9 cellular contexts compared by ENCODE assay signal in genomic region chr1:227447531-227447990, GRCh38.
DNase-seq lines count a peak whose midpoint lies in the region; ATAC-seq, FAIRE-seq and TF ChIP-seq lines count a peak whose summit lies in the region.
"Had no signal": no experiment of that assay in that cellular context is flagged by ENCODE, and none has a peak within 500 bp of the region (broad histone marks: within the 10 kb centered on the region; RNA-seq: fewer than 3 reads in every experiment).

No MANE protein-coding gene starts in this region.

- no peaks in the 10 kb centered on the region for H3K36me3 Mint-ChIP-seq in naive thymus-derived CD4-positive, alpha-beta T cell

- H3K27ac Mint-ChIP-seq in naive thymus-derived CD4-positive, alpha-beta T cell, result no peak overlapping the region

- H3K27ac ChIP-seq in foreskin keratinocyte, result no peak overlapping the region
- H3K27ac ChIP-seq in pancreas, result no peak overlapping the region
- no peak overlapping the region for H3K27ac ChIP-seq in naive thymus-derived CD4-positive, alpha-beta T cell (ENCODE audit: low read depth, low read length)

- WGBS in pancreas, 2 donors, result 58 to 64% methylated on average over 25 of the region's 25 CpGs

- H3K36me3 ChIP-seq in pancreas (no peaks in the 10 kb centered on the region), MG63 (no peaks in the 10 kb centered on the region)
- H3K36me3 ChIP-seq in naive thymus-derived CD4-positive, alpha-beta T cell (ENCODE audit: control insufficient read depth in 2 of 3, insufficient read depth in 3 of 3, low read length in 3 of 3), result no peaks in the 10 kb centered on the region

- no peaks in the 10 kb centered on the region for H3K9me3 Mint-ChIP-seq in naive thymus-derived CD4-positive, alpha-beta T cell

- peaks cover 9 to 44% (median 32%) of the 10 kb centered on the region in 5 donors for H3K27me3 Mint-ChIP-seq in naive thymus-derived CD4-positive, alpha-beta T cell

- no peak overlapping the region for H3K4me3 ChIP-seq in pancreas
- no peak overlapping the region for H3K4me3 ChIP-seq in naive thymus-derived CD4-positive, alpha-beta T cell (ENCODE audit: low read length)
- H3K4me3 ChIP-seq in MG63, result no peak overlapping the region

- H3K4me1 Mint-ChIP-seq in naive thymus-derived CD4-positive, alpha-beta T cell, result peaks cover 0 to 2% (median 0%) of the 10 kb centered on the region in 7 donors

- H3K4me1 ChIP-seq in foreskin keratinocyte (no peaks in the 10 kb centered on the region), pancreas (no peaks in the 10 kb centered on the region)
- H3K4me1 ChIP-seq in naive thymus-derived CD4-positive, alpha-beta T cell (ENCODE audit: control insufficient read depth in 2 of 2, insufficient read depth in 2 of 2, low read length in 2 of 2), result no peaks in the 10 kb centered on the region

- FAIRE-seq in pancreas (lab: Jason Lieb, UNC), result no peak

- no peak overlapping the region for H3K4me3 Mint-ChIP-seq in naive thymus-derived CD4-positive, alpha-beta T cell

- TF ChIP-seq CTCF in foreskin keratinocyte (conservative IDR thresholded peaks at IDR 0.05), result peak; percentile 59
- TF ChIP-seq CTCF in pancreas (IDR thresholded peaks at IDR 0.05), result peak in 2 of 4 donors; percentile 10 to 28

- peak; percentile 47 for ATAC-seq in foreskin keratinocyte
- ATAC-seq in pancreas, result peak in 3 of 4 donors; percentile 71 to 85 (median 80)
- ATAC-seq in GM18517 (IDR thresholded peaks at IDR 0.05; ENCODE audit: unreplicated experiment), result no peak
- ATAC-seq in naive thymus-derived CD4-positive, alpha-beta T cell, result no peak

- DNase-seq in COLO668 (lab: John Stamatoyannopoulos, UW; ENCODE audit: unreplicated experiment) (peak; percentile 46), SK-N-DZ (ENCODE audit: low spot score) (peak; percentile 44), foreskin keratinocyte (no peak), pancreas (peak in 4 of 6 donors; percentile 16 to 64 (median 55)), NCI-H2196 treated with DMSO at 0.1 percent for 48 hours (lab: John Stamatoyannopoulos, UW; ENCODE audit: unreplicated experiment) (no peak), MG63 (no peak)
- no peak for DNase-seq in naive thymus-derived CD4-positive, alpha-beta T cell
- DNase-seq: activated CD4-positive, alpha-beta T cell treated with anti-CD3 and anti-CD28 coated beads, Interleukin-2, amount 50 U/mL, for 48 hours had no signal

- peaks cover 8% of the 10 kb centered on the region for H3K27me3 ChIP-seq in foreskin keratinocyte
- H3K27me3 ChIP-seq in pancreas, result no peaks in the 10 kb centered on the region
- H3K27me3 ChIP-seq in naive thymus-derived CD4-positive, alpha-beta T cell (ENCODE audit: control insufficient read depth in 2 of 2, insufficient read depth in 2 of 2, low read length in 2 of 2), result peaks cover 0 to 4% of the 10 kb centered on the region in 2 donors
- H3K27me3 ChIP-seq in MG63, result 0 out of 2 replicates have a peak, but pooled peaks cover 3% of the 10 kb centered on the region

- intact Hi-C loops in pancreas (cut with DNase I), result no loop called here
- intact Hi-C loops in naive thymus-derived CD4-positive, alpha-beta T cell (cut with micrococcal nuclease), result no loop called here

- H3K9me3 ChIP-seq in pancreas (no peaks in the 10 kb centered on the region), MG63 (no peaks in the 10 kb centered on the region)
- no peaks in the 10 kb centered on the region for H3K9me3 ChIP-seq in naive thymus-derived CD4-positive, alpha-beta T cell (ENCODE audit: control insufficient read depth in 2 of 3, low read length in 3 of 3)

- POLR2A ChIA-PET in naive thymus-derived CD4-positive, alpha-beta T cell (lab: Charles Lee), result no interaction called here

- CTCF ChIA-PET in naive thymus-derived CD4-positive, alpha-beta T cell (lab: Charles Lee), result no interaction called here

Comparison
In these comparisons a context has a peak if more than half of its experiments do, and no peak if none do; other contexts are left out.
1. DNase-seq: peak in COLO668 (single experiment), SK-N-DZ (single experiment) and pancreas (4 of 6); none in foreskin keratinocyte (0 of 2), NCI-H2196 treated with DMSO at 0.1 percent for 48 hours (single experiment), naive thymus-derived CD4-positive, alpha-beta T cell (0 of 9) and MG63 (single experiment).
2. ATAC-seq: peak in foreskin keratinocyte (single experiment) and pancreas (3 of 4); none in GM18517 (single experiment) and naive thymus-derived CD4-positive, alpha-beta T cell (single experiment).